Comparison of ENCODE assay signal across 9 cellular contexts in the genomic region with DNA sequence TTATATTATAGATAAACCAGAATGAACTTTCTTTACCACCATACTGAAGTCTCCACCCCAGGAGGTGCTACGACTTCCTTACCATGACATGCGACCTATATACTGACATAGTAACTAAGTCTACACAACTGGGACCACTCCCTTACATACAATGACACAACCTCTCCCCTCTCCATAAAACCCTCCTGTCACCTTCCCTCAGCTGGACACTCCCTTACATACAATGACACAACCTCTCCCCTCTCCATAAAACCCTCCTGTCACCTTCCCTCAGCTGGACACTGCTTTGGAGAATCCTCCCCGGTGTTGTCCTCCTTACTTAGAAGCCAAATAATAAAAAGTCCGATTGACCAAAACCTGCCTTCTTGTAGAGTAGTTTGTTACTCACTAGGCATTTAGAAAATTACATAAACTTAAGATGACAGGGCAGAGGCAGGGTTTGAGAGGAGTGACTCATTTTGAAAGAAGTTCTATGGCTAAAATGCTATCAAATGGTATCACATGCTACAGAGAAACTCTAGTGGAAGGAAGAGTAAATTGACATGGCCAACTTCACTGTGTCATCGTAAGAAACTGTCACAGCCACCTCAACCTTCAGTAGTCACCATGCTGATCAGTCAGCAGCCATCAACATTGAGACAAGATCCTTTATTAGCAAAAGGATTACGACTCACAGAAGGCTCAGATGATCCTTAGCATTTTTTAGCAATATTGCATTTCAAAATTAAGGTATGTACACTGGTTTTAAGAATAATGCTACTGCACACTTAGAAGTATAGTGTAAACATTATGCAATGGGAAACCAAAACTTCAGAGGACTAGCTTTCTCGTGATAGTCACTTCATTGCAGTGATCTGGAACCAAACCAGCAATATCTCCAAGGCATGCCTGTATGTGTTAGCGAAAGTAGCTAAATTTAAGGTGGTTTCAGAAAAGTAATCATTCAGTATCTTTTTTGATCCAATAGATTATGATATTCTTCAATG. TPM values are rescaled to one million over a fixed set of nuclear protein-coding genes. Genes with fewer than 3 reads are reported as not detected.
A peak's percentile ranks its signal among the peaks of the same experiment; 100 is the strongest.
DNase-seq lines count a peak whose midpoint lies in the region; ATAC-seq, FAIRE-seq and TF ChIP-seq lines count a peak whose summit lies in the region.
"Had no signal": no experiment of that assay in that cellular context is flagged by ENCODE, and none has a peak within 500 bp of the region (broad histone marks: within the 10 kb centered on the region; RNA-seq: fewer than 3 reads in every experiment).

No MANE protein-coding gene starts in this region.

- H3K27me3 ChIP-seq in tibial artery = no peaks in the 10 kb centered on the region

- no peak overlapping the region for H3K27ac ChIP-seq in tibial artery

- H3K36me3 Mint-ChIP-seq in T-helper 1 cell treated with Interleukin-12 subunit alpha and Interleukin-12 subunit beta and Interleukin-4 antibody, amounts not matched to agents 30 μg/mL and 1 μg/mL, for 36 hours (ENCODE audit: low read depth) = peaks cover 34% of the 10 kb centered on the region
- H3K36me3 Mint-ChIP-seq in memory B cell = peaks cover 38% of the 10 kb centered on the region

- H3K4me1 Mint-ChIP-seq in T-helper 1 cell treated with Interleukin-12 subunit alpha and Interleukin-12 subunit beta and Interleukin-4 antibody, amounts not matched to agents 30 μg/mL and 1 μg/mL, for 36 hours (ENCODE audit: low read depth) = peaks cover 15% of the 10 kb centered on the region
- no peaks in the 10 kb centered on the region for H3K4me1 Mint-ChIP-seq in memory B cell

- no peak for ATAC-seq in memory B cell (ENCODE audit: low read depth)

- TF ChIP-seq POLR2A in GM12892 (IDR thresholded peaks at IDR 0.05; ENCODE audit: low read depth, low read length) = no peak

- peak overlapping the region; percentile 58 for H3K27ac Mint-ChIP-seq in T-helper 1 cell treated with Interleukin-12 subunit alpha and Interleukin-12 subunit beta and Interleukin-4 antibody, amounts not matched to agents 30 μg/mL and 1 μg/mL, for 36 hours
- peak overlapping the region; percentile 56 for H3K27ac Mint-ChIP-seq in memory B cell

- H3K9me3 ChIP-seq in tibial artery = no peaks in the 10 kb centered on the region

- no peaks in the 10 kb centered on the region for H3K9me3 Mint-ChIP-seq in T-helper 1 cell treated with Interleukin-12 subunit alpha and Interleukin-12 subunit beta and Interleukin-4 antibody, amounts not matched to agents 30 μg/mL and 1 μg/mL, for 36 hours
- H3K9me3 Mint-ChIP-seq in memory B cell = no peaks in the 10 kb centered on the region

- H3K36me3 ChIP-seq in tibial artery = peaks cover 22 to 76% (median 36%) of the 10 kb centered on the region in 3 donors

- peak; percentile 66 for FAIRE-seq in GM12892 (lab: Jason Lieb, UNC)

- H3K27me3 Mint-ChIP-seq in T-helper 1 cell treated with Interleukin-12 subunit alpha and Interleukin-12 subunit beta and Interleukin-4 antibody, amounts not matched to agents 30 μg/mL and 1 μg/mL, for 36 hours (ENCODE audit: low read depth) = no peaks in the 10 kb centered on the region
- no peaks in the 10 kb centered on the region for H3K27me3 Mint-ChIP-seq in memory B cell

- no peak overlapping the region for H3K4me3 ChIP-seq in tibial artery

- no peaks in the 10 kb centered on the region for H3K4me1 ChIP-seq in tibial artery

- TF ChIP-seq CTCF in tibial artery (IDR thresholded peaks at IDR 0.05) = no peak

- intact Hi-C loops in tibial artery (cut with DNase I; ENCODE audit: low total_unique reads) = no loop called here

- no peak overlapping the region for H3K4me3 Mint-ChIP-seq in T-helper 1 cell treated with Interleukin-12 subunit alpha and Interleukin-12 subunit beta and Interleukin-4 antibody, amounts not matched to agents 30 μg/mL and 1 μg/mL, for 36 hours
- H3K4me3 Mint-ChIP-seq in memory B cell = no peak overlapping the region

- DNase-seq in GM12892 (ENCODE audit: insufficient read length) (no peak), HCEC 1CT (peak; percentile 87), memory B cell (ENCODE audit: low spot score in 2 of 2) (no peak), ecto neural progenitor cell (ENCODE audit: low spot score) (no peak), DMS53 (lab: John Stamatoyannopoulos, UW) (no peak), tibial artery (no peak)
- DNase-seq in central memory CD4-positive, alpha-beta T cell = no peak
- DNase-seq: hippocampal formation had no signal

RNA-seq across cellular contexts. Expression of a gene that starts 56.4 kb away (rescaled TPM):
- 15.3 TPM for polyA plus RNA-seq in GM12892 (2012; ENCODE audit: missing spikeins)
